ENCODE assay signal across 31 cellular contexts in genomic region chr13:32610538-32610937, GRCh38.
"Had no signal": no experiment of that assay in that cellular context is flagged by ENCODE, and none has a peak within 500 bp of the region (broad histone marks: within the 10 kb centered on the region; RNA-seq: fewer than 3 reads in every experiment).

No MANE protein-coding gene starts in this region.

- ATAC-seq: activated CD8-positive, alpha-beta T cell treated with anti-CD3 and anti-CD28 coated beads for 36 hours; activated naive CD8-positive, alpha-beta T cell treated with anti-CD3 and anti-CD28 coated beads, Interleukin-2, amount 50 U/mL, for 24 hours; activated T-cell treated with anti-CD3 and anti-CD28 coated beads, Interleukin-2, amount 50 U/mL, for 4 hours; activated T-cell treated with anti-CD3 and anti-CD28 coated beads, Interleukin-2, amount 50 U/mL, for 72 hours had no signal

- DNase-seq: activated B cell treated with CpG ODN at 0.5 μM for 24 hours; activated CD4-positive, alpha-beta memory T cell treated with anti-CD3 and anti-CD28 coated beads for 36 hours; activated CD4-positive, alpha-beta T cell treated with anti-CD3 and anti-CD28 coated beads for 4 hours; activated CD4-positive, alpha-beta T cell treated with anti-CD3 and anti-CD28 coated beads, Interleukin-2, amount 10 ng/mL, durations not matched to agents 24 days and 14 days; activated CD4-positive, alpha-beta T cell treated with anti-CD3 and anti-CD28 coated beads, Interleukin-2, amount 50 U/mL, for 1 hour; activated CD4-positive, alpha-beta T cell treated with anti-CD3 and anti-CD28 coated beads, Interleukin-2, amount 50 U/mL, for 4 hours; activated CD4-positive, CD25-positive, alpha-beta regulatory T cell treated with anti-CD3 and anti-CD28 coated beads, Interleukin-2, amount 50 U/mL, for 72 hours; activated CD8-positive, alpha-beta memory T cell treated with anti-CD3 and anti-CD28 coated beads, Interleukin-2, amount 50 U/mL, for 4 hours; activated CD8-positive, alpha-beta T cell treated with anti-CD3 and anti-CD28 coated beads for 36 hours; activated effector memory CD4-positive, alpha-beta T cell treated with Interleukin-2 at 50 U/mL for 16 hours; activated gamma-delta T cell; activated naive CD4-positive, alpha-beta T cell treated with anti-CD3 and anti-CD28 coated beads, Interleukin-2, amount 10 ng/mL, durations not matched to agents 7 days and 5 days; activated naive CD4-positive, alpha-beta T cell treated with Interleukin-2 at 50 U/mL for 16 hours; activated naive CD8-positive, alpha-beta T cell treated with anti-CD3 and anti-CD28 coated beads, Interleukin-2, amount 10 ng/mL, durations not matched to agents 7 days and 5 days; activated naive CD8-positive, alpha-beta T cell treated with anti-CD3 and anti-CD28 coated beads, Interleukin-2, amount 50 U/mL, for 24 hours; activated T-cell treated with anti-CD3 and anti-CD28 coated beads for 4 hours; activated T-cell treated with anti-CD3 and anti-CD28 coated beads, Interleukin-2, amount 50 U/mL, for 1 hour; activated T-cell treated with anti-CD3 and anti-CD28 coated beads, Interleukin-2, amount 50 U/mL, for 4 hours; activated T-cell treated with anti-CD3 and anti-CD28 coated beads, Interleukin-2, amount 50 U/mL, for 72 hours; amygdala; anterior cingulate cortex; caudate nucleus; cerebellar nuclear complex; T-helper 1 cell; T-helper 2 cell; T-helper 9 cell had no signal

- FAIRE-seq: bronchial epithelial cell, TTC549 had no signal

- H3K27ac ChIP-seq: ascending aorta, cardiac muscle cell, VCaP had no signal

- H3K36me3 ChIP-seq: ascending aorta, cardiac muscle cell had no signal

- H3K4me1 ChIP-seq: ascending aorta had no signal

- H3K4me3 ChIP-seq: ascending aorta, cardiac muscle cell had no signal

- H3K27me3 ChIP-seq: ascending aorta, cardiac muscle cell had no signal
